16 cellular contexts compared by ENCODE assay signal in genomic region chr14:90721619-90722305, GRCh38.
DNase-seq lines count a peak whose midpoint lies in the region; ATAC-seq, FAIRE-seq and TF ChIP-seq lines count a peak whose summit lies in the region.
"Had no signal": no experiment of that assay in that cellular context is flagged by ENCODE, and none has a peak within 500 bp of the region (broad histone marks: within the 10 kb centered on the region; RNA-seq: fewer than 3 reads in every experiment).

No MANE protein-coding gene starts in this region.

- intact Hi-C loops in kidney (cut with DNase I): no loop called here

- DNase-seq in stimulated activated CD4-positive, alpha-beta T cell treated with anti-CD3 and anti-CD28 coated beads, Interleukin-1b, Interleukin-23, amount 100 ng/mL, for 48 hours: peak; percentile 7
- no peak for DNase-seq in stimulated activated CD4-positive, alpha-beta T cell treated with anti-CD3 and anti-CD28 coated beads, Interleukin-12 subunit alpha, Interleukin-12 subunit beta, amount 100 ng/mL, for 4 hours
- no peak for DNase-seq in RWPE2 (ENCODE audit: low spot score)
- DNase-seq in glomerular visceral epithelial cell (ENCODE audit: extremely low spot score): peak; percentile 8
- DNase-seq in kidney: no peak
- DNase-seq in NCI-H1417 treated with DMSO at 0.1 percent for 48 hours (lab: John Stamatoyannopoulos, UW): no peak
- DNase-seq: activated effector memory CD4-positive, alpha-beta T cell treated with Interleukin-2 at 50 U/mL for 16 hours; naive thymus-derived CD8-positive, alpha-beta T cell; NCI-H187 treated with DMSO at 0.1 percent for 48 hours; SHP77 treated with DMSO at 0.1 percent for 48 hours; stimulated activated CD4-positive, alpha-beta T cell treated with anti-CD3 and anti-CD28 coated beads, Interleukin-2, amount 100 ng/mL, for 24 hours; T-helper 9 cell; thyroid gland had no signal

- H3K36me3 ChIP-seq in RWPE2 (ENCODE audit: low read depth) (no peaks in the 10 kb centered on the region), kidney (ENCODE audit: control insufficient read depth in 1 of 2, insufficient read depth in 2 of 2, low read length in 2 of 2) (no peaks in the 10 kb centered on the region)
- H3K36me3 ChIP-seq: prostate gland, thyroid gland had no signal

- no peak for FAIRE-seq in kidney (lab: Jason Lieb, UNC)

- H3K9ac ChIP-seq in kidney (ENCODE audit: low read length in 2 of 2): no peak overlapping the region

- no peaks in the 10 kb centered on the region for H3K27me3 ChIP-seq in RWPE2 (ENCODE audit: insufficient read depth, poor library complexity, severe bottlenecking)
- H3K27me3 ChIP-seq: thyroid gland had no signal

- H3K9me3 ChIP-seq in RWPE2 (ENCODE audit: severe bottlenecking) (no peaks in the 10 kb centered on the region), kidney (ENCODE audit: control insufficient read depth in 1 of 2, low read length in 2 of 2) (no peaks in the 10 kb centered on the region)
- H3K9me3 ChIP-seq: prostate gland, thyroid gland had no signal

- H3K4me1 ChIP-seq in RWPE2 (ENCODE audit: insufficient read depth, poor library complexity, severe bottlenecking) (no peaks in the 10 kb centered on the region), kidney (ENCODE audit: control insufficient read depth in 1 of 2, insufficient read depth in 1 of 2, low read depth in 1 of 2, low read length in 2 of 2) (no peaks in the 10 kb centered on the region)

- H3K4me3 ChIP-seq in RWPE2 (ENCODE audit: severe bottlenecking) (no peak overlapping the region), kidney (ENCODE audit: low read length in 2 of 2) (no peak overlapping the region)
- H3K4me3 ChIP-seq: prostate gland, thyroid gland had no signal

- TF ChIP-seq CTCF in RWPE2 (IDR thresholded peaks at IDR 0.05; ENCODE audit: poor library complexity, severe bottlenecking) (no peak), kidney (IDR thresholded peaks at IDR 0.05; ENCODE audit: borderline replicate concordance, extremely low read depth, insufficient read depth) (no peak)

- ATAC-seq in RWPE2 (ENCODE audit: low read depth): peak; percentile 58; the same call in 2 of the 3 replicates
- no peak for ATAC-seq in GM19023 (IDR thresholded peaks at IDR 0.05; ENCODE audit: unreplicated experiment)
- ATAC-seq in GM21526 (IDR thresholded peaks at IDR 0.05; ENCODE audit: low FRiP score, unreplicated experiment): no peak
- ATAC-seq: naive thymus-derived CD8-positive, alpha-beta T cell had no signal

- no peak overlapping the region for H3K27ac ChIP-seq in RWPE2 (ENCODE audit: poor library complexity, severe bottlenecking)
- H3K27ac ChIP-seq in kidney (ENCODE audit: low read depth in 2 of 2, low read length in 2 of 2): no peak overlapping the region
- H3K27ac ChIP-seq: prostate gland, thyroid gland had no signal

Comparison
In these comparisons a context has a peak if more than half of its experiments do, and no peak if none do; other contexts are left out.
1. DNase-seq: peak in stimulated activated CD4-positive, alpha-beta T cell treated with anti-CD3 and anti-CD28 coated beads, Interleukin-1b, Interleukin-23, amount 100 ng/mL, for 48 hours (single experiment) and glomerular visceral epithelial cell (single experiment); none in stimulated activated CD4-positive, alpha-beta T cell treated with anti-CD3 and anti-CD28 coated beads, Interleukin-12 subunit alpha, Interleukin-12 subunit beta, amount 100 ng/mL, for 4 hours (single experiment), RWPE2 (single experiment), kidney (single experiment) and NCI-H1417 treated with DMSO at 0.1 percent for 48 hours (single experiment).